In the genomic region with DNA sequence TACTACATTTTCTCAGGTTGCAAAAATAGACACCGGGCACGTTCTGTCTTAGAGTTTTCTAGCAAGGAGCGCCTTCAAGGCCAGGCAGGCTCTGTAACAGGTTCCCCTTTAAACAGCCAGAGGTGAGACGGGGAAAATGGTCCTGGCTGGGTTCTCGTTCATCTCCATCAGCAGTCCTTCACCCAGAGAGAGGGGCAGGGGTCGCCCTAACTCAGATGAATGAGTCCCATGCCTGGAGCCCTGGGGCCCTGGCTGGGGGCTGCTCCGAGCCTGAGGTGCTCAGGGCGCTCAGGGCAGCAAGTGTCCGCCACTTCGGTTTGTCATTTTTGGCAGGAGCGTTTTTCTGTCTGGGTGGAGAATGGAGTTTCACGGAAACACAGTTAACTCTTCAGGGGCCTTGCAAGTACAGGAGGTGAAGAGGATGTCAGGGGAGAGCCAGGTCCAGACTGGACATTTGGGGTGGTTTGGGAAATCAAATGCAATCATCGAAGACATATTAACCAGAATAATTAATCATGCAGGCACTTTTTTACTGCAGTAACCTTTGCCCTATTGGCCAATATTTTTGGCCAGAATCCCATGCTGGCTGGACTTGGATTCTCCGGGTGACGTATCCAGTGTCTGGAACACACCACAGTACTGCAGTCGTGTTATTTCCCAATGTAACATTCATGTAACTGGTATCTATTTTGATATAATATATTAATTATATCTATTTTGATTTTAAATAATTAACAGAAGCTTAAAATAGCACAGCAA, we compare ENCODE assay signal across 12 cellular contexts. TPM values are rescaled to one million over a fixed set of nuclear protein-coding genes. Genes with fewer than 3 reads are reported as not detected.
A peak's percentile ranks its signal among the peaks of the same experiment; 100 is the strongest.
DNase-seq lines count a peak whose midpoint lies in the region; ATAC-seq and TF ChIP-seq lines count a peak whose summit lies in the region.
"Had no signal": no experiment of that assay in that cellular context is flagged by ENCODE, and none has a peak within 500 bp of the region (broad histone marks: within the 10 kb centered on the region; RNA-seq: fewer than 3 reads in every experiment).

No MANE protein-coding gene starts in this region.

- CTCF ChIA-PET in CD4-positive, alpha-beta T cell (lab: Charles Lee), result interaction anchor here (1.6 kb wide), 1 partner anchor 72 kb away, joined by 4 read pairs; no protein-coding TSS in a partner anchor

- DNase-seq in CD4-positive, alpha-beta T cell, result no peak
- no peak for DNase-seq in activated T-helper 1 cell treated with anti-CD3 and anti-CD28 coated beads, Interleukin-12 subunit alpha, Interleukin-12 subunit beta, Interleukin-2, Interleukin-4 antibody, amounts not matched to agents 30 ng/mL and 10 ng/mL and 1 ng/mL, durations not matched to agents 14 hours and 24 hours and 36 hours (ENCODE audit: low spot score)
- DNase-seq in nephron progenitor cell (peak; percentile 28), GM13977 (ENCODE audit: low spot score) (no peak), GM13976 (ENCODE audit: low spot score) (no peak), hepatic stellate cell (ENCODE audit: low spot score) (no peak)
- DNase-seq: BE2C, NCI-H226, nucleus accumbens had no signal

- no peak overlapping the region for H3K27ac Mint-ChIP-seq in CD4-positive, alpha-beta T cell
- no peak overlapping the region for H3K27ac Mint-ChIP-seq in activated T-helper 1 cell treated with anti-CD3 and anti-CD28 coated beads, Interleukin-12 subunit alpha, Interleukin-12 subunit beta, Interleukin-2, Interleukin-4 antibody, amounts not matched to agents 30 ng/mL and 10 ng/mL and 1 ng/mL, durations not matched to agents 14 hours and 24 hours and 36 hours
- no peak overlapping the region for H3K27ac Mint-ChIP-seq in nephron progenitor cell

- peaks cover 0 to 51% (median 20%) of the 10 kb centered on the region in 3 donors for H3K4me1 ChIP-seq in gastroesophageal sphincter

- peaks cover 65% of the 10 kb centered on the region for H3K27me3 ChIP-seq in CD4-positive, alpha-beta T cell (ENCODE audit: control insufficient read depth, insufficient read depth, low read length)
- H3K27me3 ChIP-seq in gastroesophageal sphincter, result peaks cover 96% of the 10 kb centered on the region

- intact Hi-C loops in CD4-positive, alpha-beta T cell (cut with DNase I, micrococcal nuclease), result loop anchor here in 1 of 2 experiments (10.0 kb wide), 1 partner anchor 400 kb away; no protein-coding TSS in a partner anchor
- intact Hi-C loops in activated T-helper 1 cell treated with anti-CD3 and anti-CD28 coated beads, Interleukin-12 subunit alpha, Interleukin-12 subunit beta, Interleukin-2, Interleukin-4 antibody, amounts not matched to agents 30 ng/mL and 10 ng/mL and 1 ng/mL, durations not matched to agents 14 hours and 24 hours and 36 hours (cut with micrococcal nuclease), result loop anchor here (5.0 kb wide), 2 partner anchors 37 to 423 kb away; no protein-coding TSS in a partner anchor

- H3K9me3 Mint-ChIP-seq in CD4-positive, alpha-beta T cell, result no peaks in the 10 kb centered on the region
- H3K9me3 Mint-ChIP-seq in activated T-helper 1 cell treated with anti-CD3 and anti-CD28 coated beads, Interleukin-12 subunit alpha, Interleukin-12 subunit beta, Interleukin-2, Interleukin-4 antibody, amounts not matched to agents 30 ng/mL and 10 ng/mL and 1 ng/mL, durations not matched to agents 14 hours and 24 hours and 36 hours, result no peaks in the 10 kb centered on the region
- no peaks in the 10 kb centered on the region for H3K9me3 Mint-ChIP-seq in nephron progenitor cell

- H3K36me3 ChIP-seq in gastroesophageal sphincter, result no peaks in the 10 kb centered on the region
- H3K36me3 ChIP-seq: BE2C had no signal

- H3K4me3 ChIP-seq in gastroesophageal sphincter, result no peak overlapping the region

- no peak for TF ChIP-seq EP300 in gastroesophageal sphincter (IDR thresholded peaks at IDR 0.05)

- H3K36me3 Mint-ChIP-seq in CD4-positive, alpha-beta T cell (ENCODE audit: low read depth), result peaks cover 5% of the 10 kb centered on the region
- H3K36me3 Mint-ChIP-seq in activated T-helper 1 cell treated with anti-CD3 and anti-CD28 coated beads, Interleukin-12 subunit alpha, Interleukin-12 subunit beta, Interleukin-2, Interleukin-4 antibody, amounts not matched to agents 30 ng/mL and 10 ng/mL and 1 ng/mL, durations not matched to agents 14 hours and 24 hours and 36 hours (ENCODE audit: low read depth), result peaks cover 8% of the 10 kb centered on the region
- H3K36me3 Mint-ChIP-seq in nephron progenitor cell (ENCODE audit: low read depth), result no peaks in the 10 kb centered on the region

- H3K4me1 Mint-ChIP-seq in CD4-positive, alpha-beta T cell (ENCODE audit: low read depth), result peaks cover 16% of the 10 kb centered on the region
- H3K4me1 Mint-ChIP-seq in activated T-helper 1 cell treated with anti-CD3 and anti-CD28 coated beads, Interleukin-12 subunit alpha, Interleukin-12 subunit beta, Interleukin-2, Interleukin-4 antibody, amounts not matched to agents 30 ng/mL and 10 ng/mL and 1 ng/mL, durations not matched to agents 14 hours and 24 hours and 36 hours (ENCODE audit: low read depth), result peaks cover 15% of the 10 kb centered on the region
- H3K4me1 Mint-ChIP-seq in nephron progenitor cell, result peaks cover 47% of the 10 kb centered on the region

- H3K27me3 Mint-ChIP-seq in CD4-positive, alpha-beta T cell, result peaks cover 71% of the 10 kb centered on the region
- peaks cover 40% of the 10 kb centered on the region for H3K27me3 Mint-ChIP-seq in activated T-helper 1 cell treated with anti-CD3 and anti-CD28 coated beads, Interleukin-12 subunit alpha, Interleukin-12 subunit beta, Interleukin-2, Interleukin-4 antibody, amounts not matched to agents 30 ng/mL and 10 ng/mL and 1 ng/mL, durations not matched to agents 14 hours and 24 hours and 36 hours (ENCODE audit: insufficient read depth)
- peaks cover 96% of the 10 kb centered on the region for H3K27me3 Mint-ChIP-seq in nephron progenitor cell (ENCODE audit: low read depth, poor library complexity)

- ATAC-seq in CD4-positive, alpha-beta T cell (ENCODE audit: poor library complexity), result no peak
- ATAC-seq in gastroesophageal sphincter (peak; percentile 63), GM21528 (IDR thresholded peaks at IDR 0.05; ENCODE audit: low FRiP score, unreplicated experiment) (no peak)

- H3K27ac ChIP-seq in CD4-positive, alpha-beta T cell (ENCODE audit: low read depth, low read length), result no peak overlapping the region
- H3K27ac ChIP-seq in gastroesophageal sphincter, result no peak overlapping the region
- H3K27ac ChIP-seq: epithelial cell of prostate had no signal

- no peak for TF ChIP-seq POLR2A in gastroesophageal sphincter (IDR thresholded peaks at IDR 0.05)

- 39 to 40% methylated on average over 4 to 5 of the region's 16 CpGs for WGBS in gastroesophageal sphincter (ENCODE audit: low coverage in 1 of 2), 2 donors

- H3K4me3 Mint-ChIP-seq in CD4-positive, alpha-beta T cell, result peak overlapping the region; percentile 23
- peak overlapping the region; percentile 55 for H3K4me3 Mint-ChIP-seq in activated T-helper 1 cell treated with anti-CD3 and anti-CD28 coated beads, Interleukin-12 subunit alpha, Interleukin-12 subunit beta, Interleukin-2, Interleukin-4 antibody, amounts not matched to agents 30 ng/mL and 10 ng/mL and 1 ng/mL, durations not matched to agents 14 hours and 24 hours and 36 hours
- H3K4me3 Mint-ChIP-seq in nephron progenitor cell, result no peak overlapping the region

- no peak for TF ChIP-seq CTCF in CD4-positive, alpha-beta T cell (IDR thresholded peaks at IDR 0.05)
- TF ChIP-seq CTCF in gastroesophageal sphincter (IDR thresholded peaks at IDR 0.05) (no peak), nephron progenitor cell (IDR thresholded peaks at IDR 0.05) (no peak), GM13977 (IDR thresholded peaks at IDR 0.05; ENCODE audit: extremely low read depth, insufficient read depth, missing control alignments) (no peak), GM13976 (IDR thresholded peaks at IDR 0.05; ENCODE audit: borderline replicate concordance, control extremely low read depth, extremely low read depth, insufficient read depth, missing control alignments) (no peak)

- POLR2A ChIA-PET in CD4-positive, alpha-beta T cell (lab: Charles Lee), result interaction anchor here (2.2 kb wide), 1 partner anchor 76 kb away, joined by 7 read pairs; no protein-coding TSS in a partner anchor

- in situ Hi-C loops in GM13977 (cut with MboI; ENCODE audit: low pct_unique_long_range_greater_than_20kb, low sequenced_read_pairs, unreplicated experiment) (no loop called here), GM13976 (cut with MboI; ENCODE audit: low sequenced_read_pairs, unreplicated experiment) (no loop called here)

- H3K9me3 ChIP-seq in CD4-positive, alpha-beta T cell (ENCODE audit: control insufficient read depth, low read length), result no peaks in the 10 kb centered on the region
- H3K9me3 ChIP-seq in gastroesophageal sphincter, result no peaks in the 10 kb centered on the region
- H3K9me3 ChIP-seq: BE2C had no signal

RNA-seq across cellular contexts. Expression of gene NTNG2, which starts 2.9 kb away (rescaled TPM):
- total RNA-seq in CD4-positive, alpha-beta T cell, result 1 to 10 TPM; 2.2 to 2.6 TPM
- 4.6 and 6.2 TPM in 2 replicates for total RNA-seq in activated T-helper 1 cell treated with anti-CD3 and anti-CD28 coated beads, Interleukin-12 subunit alpha, Interleukin-12 subunit beta, Interleukin-2, Interleukin-4 antibody, amounts not matched to agents 30 ng/mL and 10 ng/mL and 1 ng/mL, durations not matched to agents 14 hours and 24 hours and 36 hours
- 1 to 10 TPM in 3 of 4 donors, under 1 TPM in 1; 0.81 to 1.6 (median 1.3) TPM for total RNA-seq in gastroesophageal sphincter
